ENCODE assay signal across 10 cellular contexts in genomic region chr14:32897724-32898064, GRCh38. TPM values are rescaled to one million over a fixed set of nuclear protein-coding genes. Genes with fewer than 3 reads are reported as not detected.
DNase-seq lines count a peak whose midpoint lies in the region; ATAC-seq and TF ChIP-seq lines count a peak whose summit lies in the region.
"Had no signal": no experiment of that assay in that cellular context is flagged by ENCODE, and none has a peak within 500 bp of the region (broad histone marks: within the 10 kb centered on the region; RNA-seq: fewer than 3 reads in every experiment).

No MANE protein-coding gene starts in this region.

- peaks cover 0 to 2% (median 2%) of the 10 kb centered on the region in 3 donors for H3K27me3 Mint-ChIP-seq in CD14-positive monocyte (ENCODE audit: low read depth in 3 of 3)

- H3K4me3 ChIP-seq in SJCRH30 = peak overlapping the region; percentile 50
- H3K4me3 ChIP-seq in fibroblast of villous mesenchyme (ENCODE audit: low read depth, low read length) = peak overlapping the region; percentile 70
- peak overlapping the region; percentile 62 for H3K4me3 ChIP-seq in rectal smooth muscle tissue (ENCODE audit: low read length)
- no peak overlapping the region for H3K4me3 ChIP-seq in effector memory CD4-positive, alpha-beta T cell (ENCODE audit: insufficient read depth, low read depth, low read length, poor library complexity, severe bottlenecking)

- H3K27me3 ChIP-seq in SJCRH30 (no peaks in the 10 kb centered on the region), rectal smooth muscle tissue (ENCODE audit: control insufficient read depth, insufficient read depth, low read length) (no peaks in the 10 kb centered on the region)
- no peaks in the 10 kb centered on the region for H3K27me3 ChIP-seq in effector memory CD4-positive, alpha-beta T cell (replicated peaks; ENCODE audit: control insufficient read depth, insufficient read depth, low read length, poor library complexity, severe bottlenecking)

- TF ChIP-seq CTCF in CD14-positive monocyte (IDR thresholded peaks at IDR 0.05) (no peak), fibroblast of villous mesenchyme (IDR thresholded peaks at IDR 0.05; ENCODE audit: insufficient read depth, low read depth, low read length) (no peak)

- H3K27ac Mint-ChIP-seq in CD14-positive monocyte = no peak overlapping the region

- H3K9me3 Mint-ChIP-seq in CD14-positive monocyte = peaks cover 0 to 1% (median 0%) of the 10 kb centered on the region in 7 donors

- H3K27ac ChIP-seq in SJCRH30 (no peak overlapping the region), rectal smooth muscle tissue (ENCODE audit: low read depth, low read length) (peak overlapping the region; percentile 72)
- H3K27ac ChIP-seq in effector memory CD4-positive, alpha-beta T cell (ENCODE audit: insufficient read depth, low read length, poor library complexity, severe bottlenecking) = no peak overlapping the region

- H3K4me1 Mint-ChIP-seq in CD14-positive monocyte = peaks cover 5% of the 10 kb centered on the region

- no peak for ATAC-seq in GM18870 (IDR thresholded peaks at IDR 0.05; ENCODE audit: unreplicated experiment)

- H3K36me3 ChIP-seq in SJCRH30 = no peaks in the 10 kb centered on the region
- H3K36me3 ChIP-seq in rectal smooth muscle tissue (ENCODE audit: control insufficient read depth, insufficient read depth, low read length) = no peaks in the 10 kb centered on the region
- no peaks in the 10 kb centered on the region for H3K36me3 ChIP-seq in effector memory CD4-positive, alpha-beta T cell (ENCODE audit: control insufficient read depth, insufficient read depth, low read length)

- no peaks in the 10 kb centered on the region for H3K36me3 Mint-ChIP-seq in CD14-positive monocyte

- H3K9ac ChIP-seq in rectal smooth muscle tissue (ENCODE audit: low read length) = no peak overlapping the region

- H3K4me3 Mint-ChIP-seq in CD14-positive monocyte = peak overlapping the region; percentile 64 to 92

- H3K9me3 ChIP-seq in SJCRH30 (replicated peaks) = no peaks in the 10 kb centered on the region
- no peaks in the 10 kb centered on the region for H3K9me3 ChIP-seq in effector memory CD4-positive, alpha-beta T cell (ENCODE audit: control insufficient read depth, low read length)

- no peak for DNase-seq in CD14-positive monocyte (ENCODE audit: low spot score)
- no peak for DNase-seq in SJCRH30
- DNase-seq in fibroblast of villous mesenchyme (ENCODE audit: low read depth) = no peak
- no peak for DNase-seq in DMS 273 (lab: John Stamatoyannopoulos, UW; ENCODE audit: unreplicated experiment)
- no peak for DNase-seq in SKM-1 (lab: John Stamatoyannopoulos, UW; ENCODE audit: unreplicated experiment)
- no peak for DNase-seq in effector memory CD4-positive, alpha-beta T cell
- DNase-seq: activated CD8-positive, alpha-beta memory T cell treated with anti-CD3 and anti-CD28 coated beads, Interleukin-2, amount 50 U/mL, for 4 hours; mesendoderm had no signal

- no peaks in the 10 kb centered on the region; the same call in 1 of the 2 replicates for H3K4me1 ChIP-seq in SJCRH30
- H3K4me1 ChIP-seq in rectal smooth muscle tissue (ENCODE audit: control insufficient read depth, insufficient read depth, low read length) = no peaks in the 10 kb centered on the region
- H3K4me1 ChIP-seq in effector memory CD4-positive, alpha-beta T cell (ENCODE audit: control insufficient read depth, insufficient read depth, low read length, poor library complexity, severe bottlenecking) = no peaks in the 10 kb centered on the region

- intact Hi-C loops in CD14-positive monocyte (cut with micrococcal nuclease) = no loop called here

RNA-seq across cellular contexts. Expression of gene NPAS3, which starts 41.0 kb away (rescaled TPM):
- not detected for polyA plus RNA-seq in CD14-positive monocyte
- total RNA-seq in SJCRH30 (2014; rRNA removed; shearing (Covaris generic)) = 1.3 and 1.8 TPM in 2 replicates
- 0.86 and 0.97 TPM in 2 replicates for total RNA-seq in fibroblast of villous mesenchyme
